11 cellular contexts compared by ENCODE assay signal in genomic region chr17:77572065-77572601, GRCh38.
DNase-seq lines count a peak whose midpoint lies in the region; ATAC-seq and TF ChIP-seq lines count a peak whose summit lies in the region.
"Had no signal": no experiment of that assay in that cellular context is flagged by ENCODE, and none has a peak within 500 bp of the region (broad histone marks: within the 10 kb centered on the region; RNA-seq: fewer than 3 reads in every experiment).

No MANE protein-coding gene starts in this region.

- peaks cover 33% of the 10 kb centered on the region for H3K27me3 Mint-ChIP-seq in T-helper 17 cell

- no peak overlapping the region for H3K4me3 ChIP-seq in osteoblast (ENCODE audit: insufficient read depth, low read length)

- peak; percentile 47 for DNase-seq in DMS79 (lab: John Stamatoyannopoulos, UW)
- DNase-seq in T-helper 17 cell, result no peak
- DNase-seq in cardiac septum (ENCODE audit: low spot score), result peak; percentile 62
- DNase-seq in osteoblast (ENCODE audit: insufficient read length, low spot score, missing footprints), result peak; percentile 65
- DNase-seq in AG08395 (ENCODE audit: low spot score), result no peak
- no peak for DNase-seq in NK-92 (lab: John Stamatoyannopoulos, UW; ENCODE audit: unreplicated experiment)
- DNase-seq: effector memory CD4-positive, alpha-beta T cell; GF-D8; kidney had no signal

- no peaks in the 10 kb centered on the region for H3K9me3 ChIP-seq in T-helper 17 cell (ENCODE audit: control insufficient read depth, low read length, poor library complexity, severe bottlenecking)
- H3K9me3 ChIP-seq in osteoblast (ENCODE audit: low read depth, low read length), result no peaks in the 10 kb centered on the region

- H3K36me3 ChIP-seq in osteoblast (ENCODE audit: insufficient read depth, low read length), result no peaks in the 10 kb centered on the region

- peak overlapping the region; percentile 6 for H3K27ac Mint-ChIP-seq in T-helper 17 cell

- no peaks in the 10 kb centered on the region for H3K79me2 ChIP-seq in osteoblast (ENCODE audit: insufficient read depth, low read length)

- H3K4me3 Mint-ChIP-seq in T-helper 17 cell, result peak overlapping the region; percentile 41

- H4K20me1 ChIP-seq in osteoblast (ENCODE audit: insufficient read depth, low read length), result no peaks in the 10 kb centered on the region

- peak overlapping the region; percentile 69 for H3K4me2 ChIP-seq in osteoblast (ENCODE audit: insufficient read depth, low read length)

- TF ChIP-seq CTCF in osteoblast (IDR thresholded peaks at IDR 0.05; ENCODE audit: extremely low read depth, low read depth, low read length), result no peak

- H3K4me1 ChIP-seq in osteoblast (ENCODE audit: insufficient read depth, low read length), result peaks cover 5% of the 10 kb centered on the region

- intact Hi-C loops in cardiac septum (cut with DNase I), result no loop called here

- no peak overlapping the region for H2AFZ ChIP-seq in osteoblast (ENCODE audit: low read length)

- no peak overlapping the region for H3K27ac ChIP-seq in osteoblast (ENCODE audit: low read depth, low read length)

- no peak for ATAC-seq in T-helper 17 cell
- no peak for ATAC-seq in GM21528 (IDR thresholded peaks at IDR 0.05; ENCODE audit: low FRiP score, unreplicated experiment)
- ATAC-seq in GM21526 (IDR thresholded peaks at IDR 0.05; ENCODE audit: low FRiP score, unreplicated experiment), result no peak

- peaks cover 25% of the 10 kb centered on the region for H3K27me3 ChIP-seq in osteoblast (ENCODE audit: insufficient read depth, low read length)

- peaks cover 3% of the 10 kb centered on the region for H3K36me3 Mint-ChIP-seq in T-helper 17 cell (ENCODE audit: low read depth)

- H3K4me1 Mint-ChIP-seq in T-helper 17 cell, result peaks cover 8% of the 10 kb centered on the region

Comparison
In these comparisons a context has a peak if more than half of its experiments do, and no peak if none do; other contexts are left out.
1. DNase-seq: peak in DMS79 (single experiment), cardiac septum (single experiment) and osteoblast (single experiment); none in T-helper 17 cell (0 of 3), AG08395 (single experiment) and NK-92 (single experiment).